1 cellular context compared by ENCODE assay signal in genomic region chr20:63652192-63652980, GRCh38.
TF ChIP-seq lines count a peak whose summit lies in the region.

No MANE protein-coding gene starts in this region.

TF ChIP-seq in Ishikawa, 13 proteins besides CTCF, POLR2A, EP300 and RAD21 (continued from another document):
- no peak for TF ChIP-seq TCF12 (IDR thresholded peaks at IDR 0.05; ENCODE audit: low read depth)
